In the genomic region with DNA sequence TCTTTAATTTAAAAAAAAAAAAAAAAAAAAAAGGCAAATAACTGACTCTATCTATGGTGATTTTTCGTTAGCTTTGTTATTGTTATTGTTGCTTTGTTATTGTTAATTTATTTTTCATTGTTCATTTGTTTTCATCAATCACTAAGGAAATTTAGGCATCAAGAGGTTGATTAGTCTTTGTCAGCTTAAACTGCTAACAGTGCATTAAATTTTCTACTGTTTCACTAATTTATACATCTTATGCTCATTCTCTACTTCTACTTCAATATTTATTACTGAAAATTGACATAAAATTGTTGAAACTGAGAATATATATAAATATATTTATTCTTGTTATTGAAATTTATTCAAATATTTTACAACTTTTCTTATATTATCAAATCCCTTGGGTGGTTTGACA, we compare ENCODE assay signal across 1 cellular context.
TF ChIP-seq lines count a peak whose summit lies in the region.

No MANE protein-coding gene starts in this region.

TF ChIP-seq in K562, 482 proteins besides CTCF, POLR2A, EP300 and RAD21:
- TF ChIP-seq SIN3B (IDR thresholded peaks at IDR 0.05; ENCODE audit: low read depth) (no peak), ZNF316 (IDR thresholded peaks at IDR 0.05) (peak; percentile 60), C11orf30 (IDR thresholded peaks at IDR 0.05; ENCODE audit: low read depth) (peak; percentile 27; the same call in 1 of the 2 replicates)
